12 cellular contexts compared by ENCODE assay signal in genomic region chr3:112984485-112984884, GRCh38. TPM values are rescaled to one million over a fixed set of nuclear protein-coding genes. Genes with fewer than 3 reads are reported as not detected.
DNase-seq lines count a peak whose midpoint lies in the region; ATAC-seq and TF ChIP-seq lines count a peak whose summit lies in the region.
"Had no signal": no experiment of that assay in that cellular context is flagged by ENCODE, and none has a peak within 500 bp of the region (broad histone marks: within the 10 kb centered on the region; RNA-seq: fewer than 3 reads in every experiment).

No MANE protein-coding gene starts in this region.

- intact Hi-C loops in naive thymus-derived CD4-positive, alpha-beta T cell (cut with micrococcal nuclease), result no loop called here

- H3K23ac ChIP-seq in trophoblast cell (ENCODE audit: low read length), result no peak overlapping the region

- no peak overlapping the region for H3K4ac ChIP-seq in trophoblast cell (ENCODE audit: low read depth, low read length)

- no peak overlapping the region for H4K12ac ChIP-seq in trophoblast cell (ENCODE audit: low read depth, low read length)

- H3K79me1 ChIP-seq in trophoblast cell (ENCODE audit: low read length), result no peaks in the 10 kb centered on the region

- H3K27ac Mint-ChIP-seq in naive thymus-derived CD4-positive, alpha-beta T cell, result peak overlapping the region in 7 of 9 donors; percentile 40 to 78 (median 63)
- H3K27ac Mint-ChIP-seq in progenitor cell of endocrine pancreas, result no peak overlapping the region

- H3K14ac ChIP-seq in trophoblast cell (ENCODE audit: low read length), result no peak overlapping the region

- no peaks in the 10 kb centered on the region for H3K79me2 ChIP-seq in trophoblast cell (ENCODE audit: control insufficient read depth, insufficient read depth, low read length, poor library complexity)

- no peak overlapping the region for H2AFZ ChIP-seq in trophoblast cell (ENCODE audit: insufficient read depth, low read length, poor library complexity)

- no peak overlapping the region for H3K4me3 ChIP-seq in naive thymus-derived CD4-positive, alpha-beta T cell (ENCODE audit: low read length)
- H3K4me3 ChIP-seq in trophoblast cell (ENCODE audit: low read depth, low read length), result no peak overlapping the region
- H3K4me3 ChIP-seq: A549, GM12878 had no signal

- H4K8ac ChIP-seq in trophoblast cell (ENCODE audit: low read depth, low read length), result no peak overlapping the region

- peak; percentile 45 for DNase-seq in NCI-H2196 (lab: John Stamatoyannopoulos, UW; ENCODE audit: unreplicated experiment)
- DNase-seq in NCI-H2196 treated with DMSO at 0.1 percent for 48 hours (lab: John Stamatoyannopoulos, UW; ENCODE audit: unreplicated experiment), result no peak
- peak; percentile 6 for DNase-seq in LoVo (ENCODE audit: low spot score)
- DNase-seq in activated CD4-positive, alpha-beta T cell treated with anti-CD3 and anti-CD28 coated beads, Interleukin-2, amount 50 U/mL, for 4 hours, result peak; percentile 31 to 39
- peak in 4 of 9 donors; percentile 39 to 75 (median 44) for DNase-seq in naive thymus-derived CD4-positive, alpha-beta T cell
- DNase-seq in progenitor cell of endocrine pancreas (ENCODE audit: low spot score, unreplicated experiment), result no peak
- DNase-seq in kidney glomerular epithelial cell (lab: John Stamatoyannopoulos, UW), result no peak
- no peak for DNase-seq in trophoblast cell

- H2BK12ac ChIP-seq in trophoblast cell (ENCODE audit: low read length), result no peak overlapping the region

- no peak overlapping the region for H2BK120ac ChIP-seq in trophoblast cell (ENCODE audit: insufficient read depth, low read length, poor library complexity)

- H4K91ac ChIP-seq in trophoblast cell (ENCODE audit: low read depth, low read length), result no peak overlapping the region

- H3K9ac ChIP-seq in trophoblast cell (ENCODE audit: low read length), result no peak overlapping the region

- no peak for ATAC-seq in naive thymus-derived CD4-positive, alpha-beta T cell
- ATAC-seq: A549, GM12878 had no signal

- H3K27me3 Mint-ChIP-seq in naive thymus-derived CD4-positive, alpha-beta T cell, result peaks cover 0 to 3% (median 0%) of the 10 kb centered on the region in 5 donors
- no peaks in the 10 kb centered on the region for H3K27me3 Mint-ChIP-seq in progenitor cell of endocrine pancreas

- H2AK5ac ChIP-seq in trophoblast cell (ENCODE audit: low read length), result no peak overlapping the region

- H3K36me3 Mint-ChIP-seq in naive thymus-derived CD4-positive, alpha-beta T cell, result peaks cover 0 to 2% (median 0%) of the 10 kb centered on the region in 5 donors
- no peaks in the 10 kb centered on the region for H3K36me3 Mint-ChIP-seq in progenitor cell of endocrine pancreas (ENCODE audit: insufficient read depth)

- no peak overlapping the region for H3K18ac ChIP-seq in trophoblast cell (ENCODE audit: low read length)

- H3K4me3 Mint-ChIP-seq in naive thymus-derived CD4-positive, alpha-beta T cell, result peak overlapping the region in 4 of 10 donors; percentile 6 to 44 (median 31)
- no peak overlapping the region for H3K4me3 Mint-ChIP-seq in progenitor cell of endocrine pancreas (ENCODE audit: low read depth)

- no peak overlapping the region for H3K4me2 ChIP-seq in trophoblast cell (ENCODE audit: low read length)
- H3K4me2 ChIP-seq: A549 had no signal

- no peaks in the 10 kb centered on the region for H3K9me3 ChIP-seq in naive thymus-derived CD4-positive, alpha-beta T cell (ENCODE audit: control insufficient read depth in 2 of 3, low read length in 3 of 3)
- no peaks in the 10 kb centered on the region for H3K9me3 ChIP-seq in trophoblast cell (ENCODE audit: insufficient read depth, low read depth, low read length)
- H3K9me3 ChIP-seq: A549 had no signal

- H3K36me3 ChIP-seq in naive thymus-derived CD4-positive, alpha-beta T cell (ENCODE audit: control insufficient read depth in 2 of 3, insufficient read depth in 3 of 3, low read length in 3 of 3), result no peaks in the 10 kb centered on the region
- H3K36me3 ChIP-seq in trophoblast cell (ENCODE audit: control insufficient read depth in 1 of 2, insufficient read depth in 2 of 2, low read length in 2 of 2), result no peaks in the 10 kb centered on the region

- WGBS in trophoblast cell (ENCODE audit: extremely low coverage, insufficient coverage, insufficient read length), result no CpG with 5 or more reads among the region's 2 CpGs

- no peak overlapping the region for H2BK5ac ChIP-seq in trophoblast cell (ENCODE audit: low read depth, low read length, poor library complexity)

- peaks cover 19 to 66% (median 61%) of the 10 kb centered on the region in 7 donors for H3K4me1 Mint-ChIP-seq in naive thymus-derived CD4-positive, alpha-beta T cell
- H3K4me1 Mint-ChIP-seq in progenitor cell of endocrine pancreas (ENCODE audit: low read depth), result no peaks in the 10 kb centered on the region

- peaks cover 0 to 1% (median 0%) of the 10 kb centered on the region in 11 donors for H3K9me3 Mint-ChIP-seq in naive thymus-derived CD4-positive, alpha-beta T cell
- H3K9me3 Mint-ChIP-seq in progenitor cell of endocrine pancreas (ENCODE audit: low read depth), result no peaks in the 10 kb centered on the region

- CTCF ChIA-PET in naive thymus-derived CD4-positive, alpha-beta T cell (lab: Charles Lee), result interaction anchor here (0.9 to 1.1 kb wide), 3 partner anchors 11 to 341 kb away, joined by 3 to 5 read pairs (median 3); no protein-coding TSS in a partner anchor

- POLR2A ChIA-PET in naive thymus-derived CD4-positive, alpha-beta T cell (lab: Charles Lee), result interaction anchor here (0.8 to 2.1 kb wide), 5 partner anchors 9 to 245 kb away, joined by 3 to 14 read pairs (median 5); partner anchors contain the start of gene CD200R1

- H3K4me1 ChIP-seq in naive thymus-derived CD4-positive, alpha-beta T cell (ENCODE audit: control insufficient read depth in 2 of 2, insufficient read depth in 2 of 2, low read length in 2 of 2), result peaks cover 14 to 40% of the 10 kb centered on the region in 2 donors
- no peaks in the 10 kb centered on the region for H3K4me1 ChIP-seq in trophoblast cell (ENCODE audit: control insufficient read depth in 1 of 2, insufficient read depth in 2 of 2, low read length in 2 of 2)

- no peaks in the 10 kb centered on the region for H3K27me3 ChIP-seq in naive thymus-derived CD4-positive, alpha-beta T cell (ENCODE audit: control insufficient read depth in 2 of 2, insufficient read depth in 2 of 2, low read length in 2 of 2)
- no peaks in the 10 kb centered on the region for H3K27me3 ChIP-seq in trophoblast cell (ENCODE audit: insufficient read depth, low read length)

- H3K27ac ChIP-seq in naive thymus-derived CD4-positive, alpha-beta T cell (ENCODE audit: low read depth, low read length), result no peak overlapping the region
- H3K27ac ChIP-seq in trophoblast cell (ENCODE audit: low read depth, low read length), result no peak overlapping the region
- H3K27ac ChIP-seq: A549 had no signal

- TF ChIP-seq CTCF in progenitor cell of endocrine pancreas (IDR thresholded peaks at IDR 0.05; ENCODE audit: unreplicated experiment), result no peak

RNA-seq across cellular contexts. Expression of gene GTPBP8, which starts 6.3 kb away (rescaled TPM):
- 10 to 100 TPM; 12.6 to 49.1 (median 26.4) TPM for total RNA-seq in naive thymus-derived CD4-positive, alpha-beta T cell
- polyA plus RNA-seq in naive thymus-derived CD4-positive, alpha-beta T cell, result 10 to 100 TPM; 31.1 to 32.8 TPM
- 17.2 and 25.2 TPM in 2 replicates for total RNA-seq in progenitor cell of endocrine pancreas
- polyA plus RNA-seq in trophoblast cell (2013), result 23.6 and 25.0 TPM in 2 replicates

RNA-seq across cellular contexts. Expression of gene CD200R1, which starts 9.6 kb away (rescaled TPM):
- 10 to 100 TPM; 11.2 to 22.9 (median 17.8) TPM for total RNA-seq in naive thymus-derived CD4-positive, alpha-beta T cell
- 10 to 100 TPM; 18.8 to 20.9 TPM for polyA plus RNA-seq in naive thymus-derived CD4-positive, alpha-beta T cell
- total RNA-seq in progenitor cell of endocrine pancreas, result 0.13 TPM in 1 of 2 replicates, not detected in the other
- polyA plus RNA-seq in trophoblast cell (2013), result 0.42 and 0.43 TPM in 2 replicates
- total RNA-seq: HT1080, pulmonary artery endothelial cell had no signal

Comparison
In these comparisons a context has a peak if more than half of its experiments do, and no peak if none do; other contexts are left out.
1. DNase-seq: peak in NCI-H2196 (single experiment), LoVo (single experiment) and activated CD4-positive, alpha-beta T cell treated with anti-CD3 and anti-CD28 coated beads, Interleukin-2, amount 50 U/mL, for 4 hours (2 of 2); none in NCI-H2196 treated with DMSO at 0.1 percent for 48 hours (single experiment), progenitor cell of endocrine pancreas (single experiment), kidney glomerular epithelial cell (single experiment) and trophoblast cell (0 of 2).
2. RNA of gene CD200R1, which starts 9.6 kb away (total RNA-seq): 11.2 to 22.9 TPM in naive thymus-derived CD4-positive, alpha-beta T cell; 0.13 TPM in progenitor cell of endocrine pancreas; every median in the first group is over 10 times any median in the second.